8 cellular contexts compared by ENCODE assay signal in genomic region chr5:138503487-138504270, GRCh38. TPM values are rescaled to one million over a fixed set of nuclear protein-coding genes. Genes with fewer than 3 reads are reported as not detected.
DNase-seq lines count a peak whose midpoint lies in the region; ATAC-seq and TF ChIP-seq lines count a peak whose summit lies in the region.

No MANE protein-coding gene starts in this region.

- TF ChIP-seq CTCF in Loucy (conservative IDR thresholded peaks at IDR 0.05; ENCODE audit: low read length) (peak; percentile 88), lower lobe of right lung (IDR thresholded peaks at IDR 0.05) (peak; percentile 76), thoracic aorta (IDR thresholded peaks at IDR 0.05) (peak; percentile 70)

- intact Hi-C loops in activated naive CD4-positive, alpha-beta T cell treated with anti-CD3 and anti-CD28 coated beads for 36 hours (cut with micrococcal nuclease), result loop anchor here (1.0 kb wide), 4 partner anchors 39 to 426 kb away; no protein-coding TSS in a partner anchor
- intact Hi-C loops in lower lobe of right lung (cut with DNase I), result loop anchor here (10.0 kb wide), 1 partner anchor 49 kb away; no protein-coding TSS in a partner anchor

- ATAC-seq in lower lobe of right lung, result peak; percentile 82 to 83
- ATAC-seq in thoracic aorta (ENCODE audit: insufficient number of reproducible peaks, low FRiP score, low read depth), result no peak
- ATAC-seq in HG03135 (IDR thresholded peaks at IDR 0.05; ENCODE audit: unreplicated experiment), result no peak

- no peak overlapping the region for H3K27ac Mint-ChIP-seq in activated naive CD4-positive, alpha-beta T cell treated with anti-CD3 and anti-CD28 coated beads for 36 hours

- peaks cover 12% of the 10 kb centered on the region for H3K36me3 Mint-ChIP-seq in activated naive CD4-positive, alpha-beta T cell treated with anti-CD3 and anti-CD28 coated beads for 36 hours (ENCODE audit: low read depth)

- no peaks in the 10 kb centered on the region for H4K20me1 ChIP-seq in Loucy (ENCODE audit: insufficient read depth, low read length, poor library complexity, severe bottlenecking)

- CTCF ChIA-PET in activated naive CD4-positive, alpha-beta T cell treated with anti-CD3 and anti-CD28 coated beads for 36 hours (lab: Charles Lee), result interaction anchor here (0.6 to 4.6 kb wide), 30 partner anchors 8 to 874 kb away, joined by 3 to 104 read pairs (median 4); partner anchors contain the start of genes BRD8, EGR1, KIF20A and REEP2

- H3K4me3 Mint-ChIP-seq in activated naive CD4-positive, alpha-beta T cell treated with anti-CD3 and anti-CD28 coated beads for 36 hours, result no peak overlapping the region

- no peak overlapping the region for H3K9ac ChIP-seq in Loucy (ENCODE audit: low read depth, low read length, poor library complexity, severe bottlenecking)

- H3K9me2 ChIP-seq in Loucy (replicated peaks; ENCODE audit: low read depth, low read length), result no peaks in the 10 kb centered on the region

- no peak overlapping the region for H3K4me2 ChIP-seq in Loucy (ENCODE audit: low read depth, low read length, poor library complexity, severe bottlenecking)

- H3K4me1 Mint-ChIP-seq in activated naive CD4-positive, alpha-beta T cell treated with anti-CD3 and anti-CD28 coated beads for 36 hours (ENCODE audit: low read depth), result no peaks in the 10 kb centered on the region

- no peak overlapping the region for H2AFZ ChIP-seq in Loucy (ENCODE audit: low read length)

- H3K27me3 Mint-ChIP-seq in activated naive CD4-positive, alpha-beta T cell treated with anti-CD3 and anti-CD28 coated beads for 36 hours (ENCODE audit: low read depth), result no peaks in the 10 kb centered on the region

- H3K9me3 ChIP-seq in Loucy (ENCODE audit: insufficient read depth, low read depth, low read length) (no peaks in the 10 kb centered on the region), lower lobe of right lung (no peaks in the 10 kb centered on the region), thoracic aorta (no peaks in the 10 kb centered on the region)

- H3K4me1 ChIP-seq in Loucy (ENCODE audit: insufficient read depth, low read length, poor library complexity, severe bottlenecking) (no peaks in the 10 kb centered on the region), lower lobe of right lung (peaks cover 17% of the 10 kb centered on the region), thoracic aorta (ENCODE audit: control insufficient read depth in 1 of 2, low read depth in 2 of 2) (peaks cover 15 to 26% of the 10 kb centered on the region in 2 donors)

- no peak overlapping the region for H3K4me3 ChIP-seq in Loucy (ENCODE audit: low read length, poor library complexity, severe bottlenecking)
- no peak overlapping the region for H3K4me3 ChIP-seq in lower lobe of right lung
- H3K4me3 ChIP-seq in thoracic aorta, result no peak overlapping the region

- H3K27me3 ChIP-seq in Loucy (ENCODE audit: insufficient read depth, low read length, poor library complexity, severe bottlenecking), result no peaks in the 10 kb centered on the region
- no peaks in the 10 kb centered on the region for H3K27me3 ChIP-seq in lower lobe of right lung (ENCODE audit: low read depth)
- H3K27me3 ChIP-seq in thoracic aorta (replicated peaks; ENCODE audit: insufficient read depth), result no peaks in the 10 kb centered on the region

- H3K9me3 Mint-ChIP-seq in activated naive CD4-positive, alpha-beta T cell treated with anti-CD3 and anti-CD28 coated beads for 36 hours, result no peaks in the 10 kb centered on the region

- no peaks in the 10 kb centered on the region for H3F3A ChIP-seq in Loucy (ENCODE audit: low read depth)

- no peak overlapping the region for H3K27ac ChIP-seq in lower lobe of right lung
- peak overlapping the region; percentile 44 to 58 for H3K27ac ChIP-seq in thoracic aorta

- peaks cover 22% of the 10 kb centered on the region; the same call in 1 of the 2 replicates for H3K36me3 ChIP-seq in Loucy (ENCODE audit: insufficient read depth, low read length)
- H3K36me3 ChIP-seq in lower lobe of right lung, result peaks cover 25% of the 10 kb centered on the region
- peaks cover 15% of the 10 kb centered on the region for H3K36me3 ChIP-seq in thoracic aorta

- in situ Hi-C loops in SK-MEL-5 (cut with HindIII; ENCODE audit: low pct_unique_long_range_greater_than_20kb, low sequenced_read_pairs), result no loop called here

- peak; percentile 53 for DNase-seq in activated naive CD4-positive, alpha-beta T cell treated with anti-CD3 and anti-CD28 coated beads for 36 hours
- DNase-seq in activated naive CD4-positive, alpha-beta T cell treated with anti-CD3 and anti-CD28 coated beads, Interleukin-2, amount 50 U/mL, for 16 hours, result no peak
- DNase-seq in SK-MEL-5 (ENCODE audit: low read depth, low spot score), result peak; percentile 74
- DNase-seq in ecto neural progenitor cell (ENCODE audit: low spot score), result peak; percentile 58
- no peak for DNase-seq in lower lobe of right lung
- no peak for DNase-seq in thoracic aorta (ENCODE audit: low spot score)

- H3K79me2 ChIP-seq in Loucy (ENCODE audit: insufficient read depth, low read length), result no peaks in the 10 kb centered on the region

RNA-seq across cellular contexts. Expression of gene EGR1, which starts 38.4 kb away (rescaled TPM):
- total RNA-seq in activated naive CD4-positive, alpha-beta T cell treated with anti-CD3 and anti-CD28 coated beads for 36 hours, result 10 to 100 TPM; 20.4 to 20.7 TPM
- total RNA-seq in SK-MEL-5 (2014; rRNA removed; shearing (Covaris generic)), result 1.9 and 2.8 TPM in 2 replicates
- polyA plus RNA-seq in SK-MEL-5 (2015; cell fraction: cytosol; rRNA removed), result 31.0 and 37.0 TPM in 2 replicates
- 22.4 and 24.0 TPM in 2 replicates for polyA plus RNA-seq in SK-MEL-5 (2015; cell fraction: nucleus; rRNA removed)
- total RNA-seq in lower lobe of right lung, result 78.2 TPM
- 100 to 1,000 TPM in 1 of 2 donors, 10 to 100 TPM in 1; 98.3 to 340 TPM for total RNA-seq in thoracic aorta

RNA-seq across cellular contexts. Expression of gene ETF1, which starts 39.4 kb away (rescaled TPM):
- total RNA-seq in activated naive CD4-positive, alpha-beta T cell treated with anti-CD3 and anti-CD28 coated beads for 36 hours, result 100 to 1,000 TPM in 1 of 2 experiments, 10 to 100 TPM in 1; 99.8 to 107 TPM
- 196 and 213 TPM in 2 replicates for total RNA-seq in SK-MEL-5 (2014; rRNA removed; shearing (Covaris generic))
- polyA plus RNA-seq in SK-MEL-5 (2015; cell fraction: cytosol; rRNA removed), result 133 and 174 TPM in 2 replicates
- 79.2 and 84.7 TPM in 2 replicates for polyA plus RNA-seq in SK-MEL-5 (2015; cell fraction: nucleus; rRNA removed)
- total RNA-seq in lower lobe of right lung, result 90.7 TPM
- 100 to 1,000 TPM in 1 of 2 donors, 10 to 100 TPM in 1; 67.6 to 115 TPM for total RNA-seq in thoracic aorta

Comparison
In these comparisons a context has a peak if more than half of its experiments do, and no peak if none do; other contexts are left out.
1. DNase-seq: peak in activated naive CD4-positive, alpha-beta T cell treated with anti-CD3 and anti-CD28 coated beads for 36 hours (single experiment), SK-MEL-5 (single experiment) and ecto neural progenitor cell (single experiment); none in activated naive CD4-positive, alpha-beta T cell treated with anti-CD3 and anti-CD28 coated beads, Interleukin-2, amount 50 U/mL, for 16 hours (single experiment), lower lobe of right lung (single experiment) and thoracic aorta (single experiment).
2. ATAC-seq: peak in lower lobe of right lung (2 of 2); none in thoracic aorta (single experiment) and HG03135 (single experiment).
3. Peak in every context shown above with its lines, with median percentiles within 50 percentile points of each other: CTCF ChIP-seq.